Comparison of ENCODE assay signal across 8 cellular contexts in genomic region chrX:20067709-20068315, GRCh38. TPM values are rescaled to one million over a fixed set of nuclear protein-coding genes. Genes with fewer than 3 reads are reported as not detected.
DNase-seq lines count a peak whose midpoint lies in the region; TF ChIP-seq lines count a peak whose summit lies in the region.

No MANE protein-coding gene starts in this region.

- H3K36me3 ChIP-seq in testis (ENCODE audit: low read depth, missing control alignments), result no peaks in the 10 kb centered on the region

- 26 to 33% methylated on average over 3 to 6 of the region's 6 CpGs for WGBS in testis, 2 donors

- TF ChIP-seq CTCF in AG09309 (IDR thresholded peaks at IDR 0.05; ENCODE audit: control insufficient read depth, insufficient read depth, low read depth, low read length, missing control alignments) (no peak), testis (IDR thresholded peaks at IDR 0.05) (no peak)

- H3K4me3 ChIP-seq in AG09309 (ENCODE audit: control insufficient read depth, low read depth, low read length) (no peak overlapping the region), testis (no peak overlapping the region)

- DNase-seq in AG09309 (ENCODE audit: low read depth) (peak; percentile 69), MV-4-11 (lab: John Stamatoyannopoulos, UW) (peak; percentile 35), amniotic stem cell (lab: John Stamatoyannopoulos, UW) (peak; percentile 63), hepatic stellate cell (ENCODE audit: low spot score) (peak; percentile 70), testis (peak; percentile 64), NCI-H510A (lab: John Stamatoyannopoulos, UW) (no peak), SHP77 treated with DMSO at 0.1 percent for 48 hours (lab: John Stamatoyannopoulos, UW) (no peak), NCI-H1436 treated with DMSO at 0.1 percent for 48 hours (lab: John Stamatoyannopoulos, UW) (no peak)

- no peak overlapping the region for H3K27ac ChIP-seq in testis

- no peaks in the 10 kb centered on the region for H3K27me3 ChIP-seq in testis

- no peak for TF ChIP-seq POLR2A in testis (IDR thresholded peaks at IDR 0.05)

- intact Hi-C loops in testis (cut with DNase I; ENCODE audit: low total_unique reads), result no loop called here

- no peaks in the 10 kb centered on the region for H3K9me3 ChIP-seq in testis

- H3K4me1 ChIP-seq in testis, result no peaks in the 10 kb centered on the region

RNA-seq across cellular contexts. Expression of gene MAP7D2, which starts 48.9 kb away (rescaled TPM):
- 10 to 100 TPM; 19.5 to 36.6 TPM for total RNA-seq in testis
- polyA plus RNA-seq in testis (ENCODE audit: insufficient read depth, low read depth, low replicate concordance), result 37.9 TPM

Comparison
In these comparisons a context has a peak if more than half of its experiments do, and no peak if none do; other contexts are left out.
1. DNase-seq: peak in AG09309 (single experiment), MV-4-11 (single experiment), amniotic stem cell (single experiment), hepatic stellate cell (single experiment) and testis (single experiment); none in NCI-H510A (single experiment), SHP77 treated with DMSO at 0.1 percent for 48 hours (single experiment) and NCI-H1436 treated with DMSO at 0.1 percent for 48 hours (single experiment).